ENCODE assay signal across 16 cellular contexts in genomic region chr1:87007323-87007722, GRCh38.
"Had no signal": no experiment of that assay in that cellular context is flagged by ENCODE, and none has a peak within 500 bp of the region (broad histone marks: within the 10 kb centered on the region; RNA-seq: fewer than 3 reads in every experiment).

No MANE protein-coding gene starts in this region.

- H3K27ac ChIP-seq: ascending aorta, VCaP had no signal

- H3K9me3 ChIP-seq: ascending aorta had no signal

- H3K36me3 ChIP-seq: ascending aorta had no signal

- ATAC-seq: activated CD4-positive, alpha-beta T cell treated with anti-CD3 and anti-CD28 coated beads for 36 hours; activated CD8-positive, alpha-beta T cell treated with anti-CD3 and anti-CD28 coated beads for 36 hours; activated naive CD8-positive, alpha-beta T cell treated with anti-CD3 and anti-CD28 coated beads, Interleukin-2, amount 50 U/mL, for 24 hours; esophagus mucosa; left cardiac atrium; mucosa of descending colon; naive thymus-derived CD8-positive, alpha-beta T cell; right cardiac atrium had no signal

- H3K4me1 Mint-ChIP-seq: activated CD4-positive, alpha-beta T cell treated with anti-CD3 and anti-CD28 coated beads for 36 hours; activated naive CD8-positive, alpha-beta T cell treated with anti-CD3 and anti-CD28 coated beads, Interleukin-2, amount 50 U/mL, for 24 hours had no signal

- H3K4me3 ChIP-seq: ascending aorta, mucosa of descending colon had no signal

- DNase-seq: activated CD4-positive, alpha-beta T cell treated with anti-CD3 and anti-CD28 coated beads for 36 hours; activated CD8-positive, alpha-beta memory T cell treated with anti-CD3 and anti-CD28 coated beads, Interleukin-2, amount 50 U/mL, for 48 hours; activated CD8-positive, alpha-beta T cell treated with anti-CD3 and anti-CD28 coated beads for 36 hours; activated naive CD4-positive, alpha-beta T cell; activated naive CD8-positive, alpha-beta T cell treated with anti-CD3 and anti-CD28 coated beads, Interleukin-2, amount 50 U/mL, for 24 hours; glutamatergic neuron; left cardiac atrium; mucosa of descending colon; naive thymus-derived CD8-positive, alpha-beta T cell; right cardiac atrium; small intestine had no signal

- H3K27me3 ChIP-seq: ascending aorta had no signal

- H3K27me3 Mint-ChIP-seq: activated CD4-positive, alpha-beta T cell treated with anti-CD3 and anti-CD28 coated beads for 36 hours; activated CD8-positive, alpha-beta T cell treated with anti-CD3 and anti-CD28 coated beads for 36 hours; activated naive CD8-positive, alpha-beta T cell treated with anti-CD3 and anti-CD28 coated beads, Interleukin-2, amount 50 U/mL, for 24 hours; naive thymus-derived CD8-positive, alpha-beta T cell; progenitor cell of endocrine pancreas had no signal

- FAIRE-seq: bronchial epithelial cell, small intestine had no signal

- H3K4me3 Mint-ChIP-seq: activated CD4-positive, alpha-beta T cell treated with anti-CD3 and anti-CD28 coated beads for 36 hours; activated CD8-positive, alpha-beta T cell treated with anti-CD3 and anti-CD28 coated beads for 36 hours; activated naive CD8-positive, alpha-beta T cell treated with anti-CD3 and anti-CD28 coated beads, Interleukin-2, amount 50 U/mL, for 24 hours; naive thymus-derived CD8-positive, alpha-beta T cell had no signal

- H3K27ac Mint-ChIP-seq: activated CD4-positive, alpha-beta T cell treated with anti-CD3 and anti-CD28 coated beads for 36 hours; activated CD8-positive, alpha-beta T cell treated with anti-CD3 and anti-CD28 coated beads for 36 hours; activated naive CD8-positive, alpha-beta T cell treated with anti-CD3 and anti-CD28 coated beads, Interleukin-2, amount 50 U/mL, for 24 hours; naive thymus-derived CD8-positive, alpha-beta T cell; progenitor cell of endocrine pancreas had no signal

- H3K4me1 ChIP-seq: ascending aorta had no signal
